In genomic region chr17:3669085-3669347, GRCh38 we compare ENCODE assay signal across 1 cellular context.
A peak's percentile ranks its signal among the peaks of the same experiment; 100 is the strongest.
TF ChIP-seq lines count a peak whose summit lies in the region.

No MANE protein-coding gene starts in this region.

TF ChIP-seq in K562, 482 proteins besides CTCF, POLR2A, EP300 and RAD21:
- TF ChIP-seq ZFX (CRISPR knock-in tag; IDR thresholded peaks at IDR 0.05) (peak; percentile 8), MEF2A (IDR thresholded peaks at IDR 0.05; ENCODE audit: control insufficient read depth, low read depth, low read length) (no peak), GABPB1 (CRISPR knock-in tag; IDR thresholded peaks at IDR 0.05) (no peak; the same call in 1 of the 2 replicates), ZNF232 (CRISPR knock-in tag; IDR thresholded peaks at IDR 0.05) (no peak), ZNF740 (CRISPR knock-in tag; IDR thresholded peaks at IDR 0.05) (0 out of 2 replicates have a peak, but pooled peaks have one; percentile 22), ZNF740 (tag; IDR thresholded peaks at IDR 0.05) (no peak), SIN3A (IDR thresholded peaks at IDR 0.05; ENCODE audit: borderline replicate concordance in 2 of 2, control insufficient read depth in 1 of 2, low read depth in 2 of 2, low read length in 2 of 2) (peak in 1 of 2 experiments; percentile 20; a peak in 1 of 4 replicates), NKRF (IDR thresholded peaks at IDR 0.05; ENCODE audit: borderline replicate concordance) (peak; percentile 51; the same call in 1 of the 2 replicates), ZNF143 (CRISPR knock-in tag; IDR thresholded peaks at IDR 0.05) (no peak), HDAC1 (IDR thresholded peaks at IDR 0.05) (peak in 1 of 2 experiments; percentile 5; a peak in 1 of 4 replicates), RBBP5 (IDR thresholded peaks at IDR 0.05; ENCODE audit: borderline replicate concordance, insufficient read depth, low read length, poor library complexity, severe bottlenecking) (peak; percentile 30), DMBX1 (CRISPR knock-in tag; IDR thresholded peaks at IDR 0.05; ENCODE audit: borderline replicate concordance) (no peak), MECOM (CRISPR knock-in tag; IDR thresholded peaks at IDR 0.05) (no peak), PHF20 (IDR thresholded peaks at IDR 0.05; ENCODE audit: partially characterized antibody) (peak; percentile 9), ZNF311 (CRISPR knock-in tag; IDR thresholded peaks at IDR 0.05) (no peak), SAP30 (IDR thresholded peaks at IDR 0.05; ENCODE audit: borderline replicate concordance, insufficient read depth, low read depth, low read length, poor library complexity, severe bottlenecking) (peak; percentile 33), ZZZ3 (IDR thresholded peaks at IDR 0.05) (no peak), GATAD2B (IDR thresholded peaks at IDR 0.05; ENCODE audit: borderline replicate concordance) (no peak)
TF ChIP-seq in K562: peak in this region for 8.
